ENCODE assay signal across 8 cellular contexts in genomic region chr12:2891240-2892053, GRCh38. TPM values are rescaled to one million over a fixed set of nuclear protein-coding genes. Genes with fewer than 3 reads are reported as not detected.
A peak's percentile ranks its signal among the peaks of the same experiment; 100 is the strongest.
DNase-seq lines count a peak whose midpoint lies in the region; ATAC-seq, FAIRE-seq and TF ChIP-seq lines count a peak whose summit lies in the region.

No MANE protein-coding gene starts in this region.

- H3K4me3 ChIP-seq in IMR-90 (ENCODE audit: insufficient read depth, low read depth, low read length), result peak overlapping the region; percentile 78
- peak overlapping the region; percentile 71 to 88 (median 86) for H3K4me3 ChIP-seq in H1 (ENCODE audit: extremely low read depth in 1 of 4, insufficient read depth in 2 of 4, low read depth in 3 of 4, low read length in 4 of 4)
- H3K4me3 ChIP-seq in subcutaneous abdominal adipose tissue (ENCODE audit: low read depth in 1 of 5, low read length in 5 of 5), result peak overlapping the region; percentile 71 to 91 (median 90)

- H2BK5ac ChIP-seq in IMR-90 (ENCODE audit: low read depth, low read length, poor library complexity, severe bottlenecking) (peak overlapping the region; percentile 77), H1 (ENCODE audit: low read depth, low read length) (no peak overlapping the region)

- CTCF ChIA-PET in IMR-90 (lab: Yijun Ruan, JAX), result no interaction called here
- CTCF ChIA-PET in H1 (lab: Charles Lee; ENCODE audit: partially characterized antibody), result interaction anchor here (0.6 to 15.6 kb wide), 10 partner anchors 11 to 143 kb away, joined by 3 to 143 read pairs (median 3); partner anchors contain the start of genes FOXM1 and RHNO1

- peak; percentile 7 for ATAC-seq in GM21360 (IDR thresholded peaks at IDR 0.05; ENCODE audit: unreplicated experiment)
- peak; percentile 44 for ATAC-seq in IMR-90 (ENCODE audit: low read depth)
- no peak for ATAC-seq in HG03039 (IDR thresholded peaks at IDR 0.05; ENCODE audit: unreplicated experiment)

- H3K9ac ChIP-seq in IMR-90 (ENCODE audit: low read depth, low read length) (peak overlapping the region; percentile 82), H1 (replicated peaks in 1 of 4; ENCODE audit: extremely low read depth in 1 of 4, low read depth in 3 of 4, low read length in 3 of 4) (peak overlapping the region in 3 of 4 experiments; percentile 0 to 78 (median 76); a peak in 2 of 7 replicates), subcutaneous abdominal adipose tissue (ENCODE audit: low read length in 5 of 5) (peak overlapping the region; percentile 73 to 95 (median 93))

- H3K56ac ChIP-seq in IMR-90 (ENCODE audit: extremely low read depth, insufficient read depth, low read length) (peak overlapping the region; percentile 30; the same call in 1 of the 2 replicates), H1 (replicated peaks; ENCODE audit: insufficient read length, low read depth, low read length) (no peak overlapping the region)

- FAIRE-seq in H1 (lab: Jason Lieb, UNC), result no peak

- H4K20me1 ChIP-seq in IMR-90 (ENCODE audit: insufficient read depth, low read length) (peaks cover 18% of the 10 kb centered on the region; the same call in 1 of the 2 replicates), H1 (replicated peaks in 1 of 2; ENCODE audit: control insufficient read depth in 1 of 2, insufficient read depth in 2 of 2, low read length in 2 of 2) (no peaks in the 10 kb centered on the region)

- dilution Hi-C loops in IMR-90 (cut with HindIII; ENCODE audit: low sequenced_read_pairs, unreplicated experiment), result no loop called here

- peak overlapping the region; percentile 22; the same call in 1 of the 2 replicates for H4K5ac ChIP-seq in IMR-90 (ENCODE audit: low read depth, low read length)
- no peak overlapping the region for H4K5ac ChIP-seq in H1 (ENCODE audit: insufficient read length, low read depth, low read length)

- 4% methylated on average over 6 of the region's 42 CpGs; no CpG with 5 or more reads in 1 of the 2 experiments for WGBS in IMR-90 (ENCODE audit: extremely low coverage in 2 of 2, insufficient read length in 1 of 2), 2 experiments
- 30% methylated on average over 42 of the region's 42 CpGs; no CpG with 5 or more reads in 1 of the 2 experiments for WGBS in H1 (ENCODE audit: extremely low coverage in 1 of 2, insufficient coverage in 1 of 2, insufficient read length in 1 of 2, insufficient replicate concordance in 2 of 2, low coverage in 1 of 2, low lambda C conversion rate in 2 of 2, missing lambda C conversion rate in 1 of 2), 2 experiments

- H3K36me3 ChIP-seq in IMR-90 (ENCODE audit: control insufficient read depth, insufficient read depth, low read length) (peaks cover 5% of the 10 kb centered on the region), H1 (ENCODE audit: control insufficient read depth in 2 of 4, insufficient read depth in 4 of 4, low read length in 3 of 4) (peaks cover 5 to 24% (median 11%) of the 10 kb centered on the region in 4 experiments), subcutaneous abdominal adipose tissue (ENCODE audit: control insufficient read depth in 5 of 5, insufficient read depth in 5 of 5, low read length in 5 of 5) (peaks cover 0 to 4% (median 0%) of the 10 kb centered on the region in 5 donors)

- TF ChIP-seq CTCF in C4-2B (conservative IDR thresholded peaks at IDR 0.05), result no peak
- no peak for TF ChIP-seq CTCF in IMR-90 (conservative IDR thresholded peaks at IDR 0.05; ENCODE audit: low read depth, low read length)
- TF ChIP-seq CTCF in VCaP (conservative IDR thresholded peaks at IDR 0.05), result no peak
- TF ChIP-seq CTCF in H1 (IDR thresholded peaks at IDR 0.05; ENCODE audit: control extremely low read depth in 1 of 3, insufficient read depth in 1 of 3, low read depth in 1 of 3, low read length in 3 of 3), result no peak

- H2BK120ac ChIP-seq in IMR-90 (ENCODE audit: low read depth, low read length) (no peak overlapping the region), H1 (replicated peaks; ENCODE audit: low read depth, low read length) (no peak overlapping the region)

- H2BK20ac ChIP-seq in IMR-90 (ENCODE audit: low read depth, low read length) (no peak overlapping the region), H1 (ENCODE audit: low read length) (no peak overlapping the region)

- H3K23ac ChIP-seq in IMR-90 (ENCODE audit: low read depth, low read length), result peak overlapping the region; percentile 83
- H3K23ac ChIP-seq in H1 (ENCODE audit: insufficient read length), result no peak overlapping the region

- H3K27ac ChIP-seq in C4-2B (peak overlapping the region; percentile 87), IMR-90 (ENCODE audit: insufficient read depth, low read length) (peak overlapping the region; percentile 87), VCaP (peak overlapping the region; percentile 88), H1 (ENCODE audit: low read depth, low read length) (peak overlapping the region; percentile 31; the same call in 1 of the 2 replicates), subcutaneous abdominal adipose tissue (ENCODE audit: low read depth, low read length) (peak overlapping the region; percentile 97)

- TF ChIP-seq POLR2A in IMR-90 (IDR thresholded peaks at IDR 0.05; ENCODE audit: low read depth, low read length) (no peak; the same call in 1 of the 2 replicates), H1 (IDR thresholded peaks at IDR 0.05; ENCODE audit: control extremely low read depth in 1 of 2, low read depth in 2 of 2, low read length in 2 of 2) (no peak)

- H3K18ac ChIP-seq in IMR-90 (ENCODE audit: low read depth, low read length) (no peak overlapping the region; the same call in 1 of the 2 replicates), H1 (ENCODE audit: extremely low read depth, low read length) (no peak overlapping the region)

- DNase-seq in IMR-90, result peak; percentile 61
- no peak for DNase-seq in H1 (ENCODE audit: low read depth in 1 of 2, low spot score in 2 of 2)
- DNase-seq in medulla oblongata (ENCODE audit: extremely low spot score), result peak; percentile 55

- H3K4me1 ChIP-seq in IMR-90 (ENCODE audit: control insufficient read depth, insufficient read depth, low read length) (peaks cover 7% of the 10 kb centered on the region), H1 (replicated peaks in 1 of 4; ENCODE audit: control insufficient read depth in 3 of 4, insufficient read depth in 4 of 4, low read length in 3 of 4) (peaks cover 0 to 3% (median 2%) of the 10 kb centered on the region in 4 experiments; a peak in 3 of 7 replicates), subcutaneous abdominal adipose tissue (ENCODE audit: control insufficient read depth in 5 of 5, insufficient read depth in 5 of 5, low read length in 5 of 5) (peaks cover 5 to 37% (median 27%) of the 10 kb centered on the region in 5 donors)

- H4K8ac ChIP-seq in IMR-90 (ENCODE audit: low read depth in 2 of 2, low read length in 2 of 2) (peak overlapping the region in 1 of 2 experiments; percentile 68; a peak in 1 of 4 replicates), H1 (ENCODE audit: extremely low read depth, insufficient read depth, low read length) (peak overlapping the region; percentile 71; the same call in 1 of the 2 replicates)

- TSS peak; percentile 8 for BruUV-seq in IMR-90 (replicated peaks; lab: Mats Ljungman, UMichigan)

- peak overlapping the region; percentile 92 for H2AK9ac ChIP-seq in IMR-90 (replicated peaks; ENCODE audit: low read depth, low read length, poor library complexity)

- H2BK15ac ChIP-seq in IMR-90 (ENCODE audit: low read depth, low read length) (peak overlapping the region; percentile 16; the same call in 1 of the 3 replicates), H1 (ENCODE audit: low read length) (no peak overlapping the region)

- H2AFZ ChIP-seq in IMR-90 (replicated peaks; ENCODE audit: low read length, poor library complexity) (peak overlapping the region; percentile 97), H1 (ENCODE audit: low read length) (peak overlapping the region; percentile 21; the same call in 1 of the 2 replicates)

- peak overlapping the region; percentile 71 for H3K14ac ChIP-seq in IMR-90 (replicated peaks; ENCODE audit: low read depth, low read length)
- H3K14ac ChIP-seq in H1 (ENCODE audit: insufficient read length), result no peak overlapping the region

- TF ChIP-seq EP300 in H1 (IDR thresholded peaks at IDR 0.05; ENCODE audit: borderline replicate concordance in 1 of 2, low read depth in 2 of 2, low read length in 2 of 2), result no peak

- TF ChIP-seq RAD21 in IMR-90 (IDR thresholded peaks at IDR 0.05; ENCODE audit: low read length), result no peak
- TF ChIP-seq RAD21 in H1 (IDR thresholded peaks at IDR 0.05 in 1 of 2, conservative IDR thresholded peaks at IDR 0.05 in 1 of 2; ENCODE audit: low read depth in 2 of 2, low read length in 2 of 2), result no peak

- H3K79me1 ChIP-seq in IMR-90 (ENCODE audit: low read depth in 1 of 2, low read length in 2 of 2) (peaks cover 6 to 48% of the 10 kb centered on the region in 2 experiments; a peak in 3 of 4 replicates), H1 (ENCODE audit: low read depth, low read length) (0 out of 2 replicates have a peak, but pooled peaks cover 2% of the 10 kb centered on the region)

- POLR2A ChIA-PET in IMR-90 (lab: Charles Lee; ENCODE audit: unreplicated experiment), result interaction anchor here (0.6 to 1.4 kb wide), 4 partner anchors 13 to 999 kb away, joined by 3 read pairs; no protein-coding TSS in a partner anchor
- POLR2A ChIA-PET in H1 (lab: Charles Lee; ENCODE audit: partially characterized antibody), result interaction anchor here (1.4 to 2.7 kb wide), 10 partner anchors 11 to 108 kb away, joined by 3 to 26 read pairs (median 8); partner anchors contain the start of genes FOXM1 and RHNO1

- H3K23me2 ChIP-seq in H1 (ENCODE audit: low read depth, low read length), result no peaks in the 10 kb centered on the region; the same call in 1 of the 2 replicates

- intact Hi-C loops in IMR-90 (cut with micrococcal nuclease), result no loop called here

- H4K91ac ChIP-seq in IMR-90 (ENCODE audit: insufficient read depth, low read depth, low read length) (peak overlapping the region; percentile 16; the same call in 1 of the 2 replicates), H1 (replicated peaks; ENCODE audit: insufficient read length, low read length) (no peak overlapping the region)

- H3K79me2 ChIP-seq in H1 (ENCODE audit: control insufficient read depth in 1 of 2, insufficient read depth in 2 of 2, low read length in 2 of 2), result peaks cover 0 to 17% of the 10 kb centered on the region in 2 experiments; a peak in 3 of 4 replicates

- H2BK12ac ChIP-seq in H1 (ENCODE audit: low read depth, low read length), result no peak overlapping the region

- in situ Hi-C loops in IMR-90 (cut with MboI; ENCODE audit: low sequenced_read_pairs), result no loop called here

- H3K27me3 ChIP-seq in IMR-90 (ENCODE audit: control insufficient read depth, insufficient read depth, low read length), result no peaks in the 10 kb centered on the region
- no peaks in the 10 kb centered on the region for H3K27me3 ChIP-seq in H1 (replicated peaks in 1 of 4; ENCODE audit: control insufficient read depth in 3 of 4, extremely low read depth in 1 of 4, insufficient read depth in 3 of 4, low read length in 3 of 4)
- no peaks in the 10 kb centered on the region for H3K27me3 ChIP-seq in subcutaneous abdominal adipose tissue (ENCODE audit: control insufficient read depth in 5 of 5, insufficient read depth in 4 of 5, low read length in 5 of 5)

- H2AK5ac ChIP-seq in IMR-90 (ENCODE audit: low read depth, low read length) (peak overlapping the region; percentile 41), H1 (ENCODE audit: low read depth, low read length) (no peak overlapping the region)

- no peaks in the 10 kb centered on the region for H3K9me3 ChIP-seq in IMR-90 (ENCODE audit: control insufficient read depth, insufficient read depth, low read length)
- no peaks in the 10 kb centered on the region for H3K9me3 ChIP-seq in H1 (ENCODE audit: insufficient read depth in 2 of 2, low read depth in 1 of 2, low read length in 1 of 2)
- H3K9me3 ChIP-seq in subcutaneous abdominal adipose tissue (ENCODE audit: control insufficient read depth in 5 of 5, low read length in 5 of 5), result no peaks in the 10 kb centered on the region

- H3K4me2 ChIP-seq in IMR-90 (ENCODE audit: low read depth, low read length), result peak overlapping the region; percentile 75
- H3K4me2 ChIP-seq in H1 (ENCODE audit: insufficient read depth in 1 of 2, low read depth in 2 of 2, low read length in 2 of 2), result peak overlapping the region; percentile 85

- H3K4ac ChIP-seq in IMR-90 (ENCODE audit: low read depth, low read length), result peak overlapping the region; percentile 59
- no peak overlapping the region for H3K4ac ChIP-seq in H1 (replicated peaks; ENCODE audit: insufficient read length, low read depth, low read length)

- H3K9me1 ChIP-seq in IMR-90 (ENCODE audit: insufficient read depth, low read length), result peaks cover 12% of the 10 kb centered on the region

RNA-seq across cellular contexts. Expression of gene TULP3, which starts 0.8 kb away (rescaled TPM):
- 31.1 and 35.5 TPM in 2 replicates for total RNA-seq in IMR-90 (2012; rRNA removed)
- 35.0 and 35.2 TPM in 2 replicates for polyA plus RNA-seq in IMR-90 (2012; rRNA removed)
- 25.2 and 25.3 TPM in 2 replicates for polyA plus RNA-seq in IMR-90 (2012; cell fraction: cytosol; rRNA removed)
- polyA plus RNA-seq in IMR-90 (2012; cell fraction: nucleus; rRNA removed; ENCODE audit: low replicate concordance), result 44.8 and 64.6 TPM in 2 replicates
- 18.4 and 21.7 TPM in 2 replicates for total RNA-seq in H1 (2021; fragmentation: NEBNext Ultra II Directional; extraction: Animal tissue kit (Norgen Biotek cat#: 25700))
- polyA plus RNA-seq in H1 (2011; rRNA removed), result 19.3 and 21.2 TPM in 2 replicates
- 18.5 TPM for polyA plus RNA-seq in H1 (2011; cell fraction: cytosol; rRNA removed)
- polyA plus RNA-seq in H1 (2011; cell fraction: nucleus; rRNA removed), result 21.2 TPM
- 19.8 to 22.0 TPM (median 21.5 TPM) in 4 replicates for polyA plus RNA-seq in H1 (2012, experiment 1 of 2)
- 8.8 TPM for polyA plus RNA-seq in H1 (2012, experiment 2 of 2)
- 22.4 TPM for polyA plus RNA-seq in H1 (2013, experiment 1 of 2)
- polyA plus RNA-seq in H1 (2013, experiment 2 of 2), result 21.2 TPM
- polyA minus RNA-seq in H1 (2011; rRNA and poly(A)+ RNA removed), result 16.1 and 17.4 TPM in 2 replicates
- polyA minus RNA-seq in H1 (2011; cell fraction: cytosol; rRNA and poly(A)+ RNA removed), result 9.6 TPM
- 6.7 TPM for polyA minus RNA-seq in H1 (2011; cell fraction: nucleus; rRNA and poly(A)+ RNA removed)

RNA-seq across cellular contexts. Expression of gene RHNO1, which starts 14.4 kb away (rescaled TPM):
- total RNA-seq in IMR-90 (2012; rRNA removed), result 30.6 and 36.4 TPM in 2 replicates
- polyA plus RNA-seq in IMR-90 (2012; rRNA removed) (26.1 and 28.6 TPM in 2 replicates), H1 (2011; rRNA removed) (45.5 and 56.9 TPM in 2 replicates)
- polyA plus RNA-seq in IMR-90 (2012; cell fraction: cytosol; rRNA removed), result 14.7 and 20.0 TPM in 2 replicates
- 3.0 and 8.1 TPM in 2 replicates for polyA plus RNA-seq in IMR-90 (2012; cell fraction: nucleus; rRNA removed; ENCODE audit: low replicate concordance)
- total RNA-seq in H1 (2021; fragmentation: NEBNext Ultra II Directional; extraction: Animal tissue kit (Norgen Biotek cat#: 25700)), result 41.9 and 55.8 TPM in 2 replicates
- polyA plus RNA-seq in H1 (2011; cell fraction: cytosol; rRNA removed), result 57.9 TPM
- polyA plus RNA-seq in H1 (2011; cell fraction: nucleus; rRNA removed), result 44.7 TPM
- 49.4 to 57.6 TPM (median 53.0 TPM) in 4 replicates for polyA plus RNA-seq in H1 (2012, experiment 1 of 2)
- polyA plus RNA-seq in H1 (2012, experiment 2 of 2), result 26.6 TPM
- polyA plus RNA-seq in H1 (2013, experiment 1 of 2), result 62.4 TPM
- 64.0 TPM for polyA plus RNA-seq in H1 (2013, experiment 2 of 2)
- polyA minus RNA-seq in H1 (2011; rRNA and poly(A)+ RNA removed), result 43.7 and 54.0 TPM in 2 replicates
- 25.8 TPM for polyA minus RNA-seq in H1 (2011; cell fraction: cytosol; rRNA and poly(A)+ RNA removed)
- polyA minus RNA-seq in H1 (2011; cell fraction: nucleus; rRNA and poly(A)+ RNA removed), result 37.7 TPM

RNA-seq across cellular contexts. Expression of gene FOXM1, which starts 14.5 kb away (rescaled TPM):
- total RNA-seq in IMR-90 (2012; rRNA removed), result 14.9 and 16.9 TPM in 2 replicates
- 27.8 and 29.3 TPM in 2 replicates for polyA plus RNA-seq in IMR-90 (2012; rRNA removed)
- 19.8 and 30.9 TPM in 2 replicates for polyA plus RNA-seq in IMR-90 (2012; cell fraction: cytosol; rRNA removed)
- 21.4 and 28.0 TPM in 2 replicates for polyA plus RNA-seq in IMR-90 (2012; cell fraction: nucleus; rRNA removed; ENCODE audit: low replicate concordance)
- 118 and 121 TPM in 2 replicates for total RNA-seq in H1 (2021; fragmentation: NEBNext Ultra II Directional; extraction: Animal tissue kit (Norgen Biotek cat#: 25700))
- 58.1 and 83.5 TPM in 2 replicates for polyA plus RNA-seq in H1 (2011; rRNA removed)
- polyA plus RNA-seq in H1 (2011; cell fraction: cytosol; rRNA removed), result 39.6 TPM
- polyA plus RNA-seq in H1 (2011; cell fraction: nucleus; rRNA removed), result 69.2 TPM
- polyA plus RNA-seq in H1 (2012, experiment 1 of 2), result 87.5 to 101 TPM (median 96.4 TPM) in 4 replicates
- 104 TPM for polyA plus RNA-seq in H1 (2012, experiment 2 of 2)
- polyA plus RNA-seq in H1 (2013, experiment 1 of 2), result 81.5 TPM
- 79.4 TPM for polyA plus RNA-seq in H1 (2013, experiment 2 of 2)
- 53.5 and 68.9 TPM in 2 replicates for polyA minus RNA-seq in H1 (2011; rRNA and poly(A)+ RNA removed)
- 75.2 TPM for polyA minus RNA-seq in H1 (2011; cell fraction: cytosol; rRNA and poly(A)+ RNA removed)
- 39.8 TPM for polyA minus RNA-seq in H1 (2011; cell fraction: nucleus; rRNA and poly(A)+ RNA removed)

RNA-seq across cellular contexts. Expression of gene TEX52, which starts 34.6 kb away (rescaled TPM):
- not detected in 2 replicates for total RNA-seq in IMR-90 (2012; rRNA removed)
- polyA plus RNA-seq in IMR-90 (2012; rRNA removed) (not detected in 2 replicates), H1 (2011; rRNA removed) (not detected in 2 replicates)
- polyA plus RNA-seq in IMR-90 (2012; cell fraction: cytosol; rRNA removed), result not detected in 2 replicates
- polyA plus RNA-seq in IMR-90 (2012; cell fraction: nucleus; rRNA removed; ENCODE audit: low replicate concordance), result not detected in 2 replicates
- not detected in 2 replicates for total RNA-seq in H1 (2021; fragmentation: NEBNext Ultra II Directional; extraction: Animal tissue kit (Norgen Biotek cat#: 25700))
- not detected for polyA plus RNA-seq in H1 (2011; cell fraction: cytosol; rRNA removed)
- not detected for polyA plus RNA-seq in H1 (2011; cell fraction: nucleus; rRNA removed)
- polyA plus RNA-seq in H1 (2012, experiment 1 of 2), result 0.42 to 0.52 TPM (median 0.51 TPM) in 3 of 4 replicates, not detected in the other
- polyA plus RNA-seq in H1 (2012, experiment 2 of 2), result not detected
- not detected for polyA plus RNA-seq in H1 (2013, experiment 1 of 2)
- polyA plus RNA-seq in H1 (2013, experiment 2 of 2), result not detected
- not detected in 2 replicates for polyA minus RNA-seq in H1 (2011; rRNA and poly(A)+ RNA removed)
- polyA minus RNA-seq in H1 (2011; cell fraction: cytosol; rRNA and poly(A)+ RNA removed), result not detected
- not detected for polyA minus RNA-seq in H1 (2011; cell fraction: nucleus; rRNA and poly(A)+ RNA removed)

RNA-seq across cellular contexts. Expression of gene NRIP2, which starts 56.6 kb away (rescaled TPM):
- 0.18 and 0.28 TPM in 2 replicates for total RNA-seq in IMR-90 (2012; rRNA removed)
- polyA plus RNA-seq in IMR-90 (2012; rRNA removed), result 0.19 and 0.27 TPM in 2 replicates
- polyA plus RNA-seq in IMR-90 (2012; cell fraction: cytosol; rRNA removed), result 0.01 and 0.27 TPM in 2 replicates
- 0.14 and 0.28 TPM in 2 replicates for polyA plus RNA-seq in IMR-90 (2012; cell fraction: nucleus; rRNA removed; ENCODE audit: low replicate concordance)
- not detected in 2 replicates for total RNA-seq in H1 (2021; fragmentation: NEBNext Ultra II Directional; extraction: Animal tissue kit (Norgen Biotek cat#: 25700))
- polyA plus RNA-seq in H1 (2011; rRNA removed), result 0.03 and 0.06 TPM in 2 replicates
- not detected for polyA plus RNA-seq in H1 (2011; cell fraction: cytosol; rRNA removed)
- not detected for polyA plus RNA-seq in H1 (2011; cell fraction: nucleus; rRNA removed)
- polyA plus RNA-seq in H1 (2012, experiment 1 of 2), result 1.2 to 2.0 TPM (median 1.6 TPM) in 4 replicates
- 0.31 TPM for polyA plus RNA-seq in H1 (2012, experiment 2 of 2)
- polyA plus RNA-seq in H1 (2013, experiment 1 of 2), result not detected
- polyA plus RNA-seq in H1 (2013, experiment 2 of 2), result not detected
- 0.15 TPM in 1 of 2 replicates, not detected in the other for polyA minus RNA-seq in H1 (2011; rRNA and poly(A)+ RNA removed)
- polyA minus RNA-seq in H1 (2011; cell fraction: cytosol; rRNA and poly(A)+ RNA removed), result not detected
- not detected for polyA minus RNA-seq in H1 (2011; cell fraction: nucleus; rRNA and poly(A)+ RNA removed)

Comparison
In these comparisons a context has a peak if more than half of its experiments do, and no peak if none do; other contexts are left out.
1. H3K27ac ChIP-seq: peak in every context shown above with its lines; median percentile 97 in subcutaneous abdominal adipose tissue; 88 in VCaP; 87 in C4-2B; 87 in IMR-90; 31 in H1.
2. DNase-seq: peak in IMR-90 (single experiment) and medulla oblongata (single experiment); none in H1 (0 of 2).
3. Peak in every context shown above with its lines, with median percentiles within 50 percentile points of each other: H3K4me3 ChIP-seq and H3K9ac ChIP-seq.